Comparison of ENCODE assay signal across 8 cellular contexts in the genomic region with DNA sequence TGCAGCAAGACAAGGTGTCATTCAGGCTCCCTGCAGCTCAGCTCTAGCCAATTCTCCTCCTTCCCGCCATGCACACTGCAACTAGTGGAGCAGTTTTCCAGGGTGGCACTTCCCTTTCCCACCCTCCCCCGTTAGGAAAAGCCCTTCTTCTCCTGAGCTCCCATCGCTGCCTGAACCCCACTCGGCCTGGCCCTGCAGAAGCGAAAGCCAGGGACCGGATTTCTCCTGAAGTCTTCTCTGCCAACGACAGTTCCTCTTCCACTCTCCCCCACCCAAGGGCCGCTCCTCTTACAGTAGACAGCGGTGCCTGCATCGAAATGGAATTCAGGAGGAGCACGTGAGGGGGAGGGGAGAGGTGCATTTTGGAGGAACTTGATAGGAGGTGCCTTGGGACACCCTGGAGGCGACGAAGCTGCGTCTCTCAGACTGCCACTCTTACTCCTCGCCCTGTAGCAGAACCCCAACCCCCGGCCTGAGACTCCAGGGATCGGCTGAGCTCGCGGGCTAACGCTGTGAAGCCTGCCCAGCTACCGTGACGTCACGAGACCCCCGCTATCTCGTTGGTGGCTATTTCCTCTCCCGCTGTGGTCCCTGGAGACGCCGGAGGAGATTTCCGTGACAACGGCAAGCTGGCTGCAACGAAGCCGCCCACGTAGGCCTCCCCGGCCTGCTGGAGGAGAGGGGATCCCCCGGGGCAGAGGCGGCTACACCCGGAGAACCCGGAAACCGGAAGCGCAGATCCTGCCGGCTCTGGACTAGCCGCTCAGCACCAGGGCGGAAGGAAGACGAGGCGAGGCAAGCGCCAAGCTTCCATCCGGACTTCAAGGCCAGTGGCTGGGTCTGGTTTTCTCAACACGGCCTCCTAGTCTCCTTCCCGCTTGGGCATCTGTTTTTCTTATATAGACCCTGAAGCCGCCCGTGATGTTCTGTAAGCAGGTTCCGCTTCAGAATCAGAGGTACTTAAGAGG.
DNase-seq lines count a peak whose midpoint lies in the region; ATAC-seq, FAIRE-seq and TF ChIP-seq lines count a peak whose summit lies in the region.

No MANE protein-coding gene starts in this region.

- WGBS in mammary epithelial cell (ENCODE audit: low coverage, missing lambda C conversion rate) = 9% methylated on average over 27 of the region's 52 CpGs
- 2% methylated on average over 50 to 52 of the region's 52 CpGs for WGBS in small intestine, 3 donors

- CTCF ChIA-PET in mammary epithelial cell (lab: Charles Lee; ENCODE audit: low non-redundant PET) = interaction anchor here (0.9 kb wide), 1 partner anchor 152 kb away, joined by 3 read pairs; no protein-coding TSS in a partner anchor

- peak overlapping the region; percentile 46 for H3K27ac ChIP-seq in WERI-Rb-1
- H3K27ac ChIP-seq in mammary epithelial cell (ENCODE audit: insufficient read depth, low read depth, low read length) = peak overlapping the region; percentile 92
- peak overlapping the region; percentile 80 to 93 for H3K27ac ChIP-seq in small intestine (ENCODE audit: low read depth in 1 of 2, low read length in 1 of 2)

- H3K36me3 ChIP-seq in WERI-Rb-1 (peaks cover 4% of the 10 kb centered on the region), mammary epithelial cell (ENCODE audit: insufficient read depth, low read length) (no peaks in the 10 kb centered on the region), small intestine (ENCODE audit: control insufficient read depth in 2 of 2, insufficient read depth in 2 of 2, low read length in 2 of 2) (no peaks in the 10 kb centered on the region)

- H3K4me2 ChIP-seq in mammary epithelial cell (ENCODE audit: insufficient read depth, low read depth, low read length) = peak overlapping the region; percentile 83

- dilution Hi-C loops in mammary epithelial cell (cut with HindIII; ENCODE audit: low sequenced_read_pairs) = no loop called here

- H3K9ac ChIP-seq in mammary epithelial cell (ENCODE audit: insufficient read depth, low read length) = peak overlapping the region; percentile 86

- DNase-seq in ACHN = peak; percentile 99
- DNase-seq in NCI-H2196 (lab: John Stamatoyannopoulos, UW; ENCODE audit: unreplicated experiment) = peak; percentile 93
- peak; percentile 96 for DNase-seq in WERI-Rb-1
- DNase-seq in mammary epithelial cell = peak; percentile 94
- peak; percentile 91 for DNase-seq in iPS-NIHi11 (ENCODE audit: low spot score)
- peak; percentile 92 for DNase-seq in small intestine

- peak; percentile 92 for ATAC-seq in GM18873 (IDR thresholded peaks at IDR 0.05; ENCODE audit: low FRiP score, unreplicated experiment)
- ATAC-seq in HG03135 (IDR thresholded peaks at IDR 0.05; ENCODE audit: unreplicated experiment) = peak; percentile 94

- peak overlapping the region; percentile 77 for H3K4me3 ChIP-seq in WERI-Rb-1 (ENCODE audit: low read depth, low read length)
- peak overlapping the region; percentile 51 to 65 (median 56) for H3K4me3 ChIP-seq in mammary epithelial cell (replicated peaks in 1 of 3; ENCODE audit: insufficient read depth in 1 of 3, low read depth in 2 of 3, low read length in 3 of 3)
- peak overlapping the region; percentile 48 to 74 for H3K4me3 ChIP-seq in small intestine (ENCODE audit: low read depth in 1 of 2, low read length in 2 of 2)

- peak overlapping the region; percentile 93 for H2AFZ ChIP-seq in mammary epithelial cell (ENCODE audit: low read depth, low read length)

- intact Hi-C loops in mammary epithelial cell (cut with micrococcal nuclease) = loop anchor here (1.0 kb wide), 1 partner anchor 110 kb away; a partner anchor contains a TSS

- TSS peak; percentile 69 for BruUV-seq in mammary epithelial cell (replicated peaks; lab: Mats Ljungman, UMichigan)

- TF ChIP-seq CTCF in WERI-Rb-1 (IDR thresholded peaks at IDR 0.05; ENCODE audit: low read depth, low read length) = no peak
- no peak for TF ChIP-seq CTCF in mammary epithelial cell (conservative IDR thresholded peaks at IDR 0.05 in 1 of 2, IDR thresholded peaks at IDR 0.05 in 1 of 2; ENCODE audit: extremely low read depth in 1 of 2, insufficient read depth in 1 of 2, low read depth in 1 of 2, low read length in 2 of 2)

- H3K27me3 ChIP-seq in WERI-Rb-1 (ENCODE audit: insufficient read depth, low read depth, severe bottlenecking) = no peaks in the 10 kb centered on the region
- no peaks in the 10 kb centered on the region for H3K27me3 ChIP-seq in mammary epithelial cell (ENCODE audit: insufficient read depth, low read length)
- no peaks in the 10 kb centered on the region for H3K27me3 ChIP-seq in small intestine (ENCODE audit: control insufficient read depth in 2 of 2, insufficient read depth in 2 of 2, low read length in 2 of 2)

- in situ Hi-C loops in ACHN (cut with HindIII; ENCODE audit: low pct_ligation_motif_present, low pct_unique_long_range_greater_than_20kb, low sequenced_read_pairs) = no loop called here
- in situ Hi-C loops in mammary epithelial cell (cut with MboI; ENCODE audit: low sequenced_read_pairs in 2 of 2) = no loop called here

- FAIRE-seq in small intestine (lab: Jason Lieb, UNC) = no peak

- H3K9me3 ChIP-seq in WERI-Rb-1 (ENCODE audit: severe bottlenecking) (no peaks in the 10 kb centered on the region), mammary epithelial cell (replicated peaks; ENCODE audit: insufficient read depth, low read length) (no peaks in the 10 kb centered on the region), small intestine (ENCODE audit: control insufficient read depth, low read depth) (no peaks in the 10 kb centered on the region)

- peaks cover 19% of the 10 kb centered on the region for H3K4me1 ChIP-seq in mammary epithelial cell (ENCODE audit: insufficient read depth, low read length)
- H3K4me1 ChIP-seq in small intestine (ENCODE audit: control insufficient read depth in 2 of 2, insufficient read depth in 1 of 2, low read depth in 1 of 2, low read length in 1 of 2) = peaks cover 4 to 7% of the 10 kb centered on the region in 2 donors

- no peaks in the 10 kb centered on the region for H4K20me1 ChIP-seq in mammary epithelial cell (ENCODE audit: insufficient read depth, low read length)

- peaks cover 29% of the 10 kb centered on the region for H3K79me2 ChIP-seq in mammary epithelial cell (ENCODE audit: insufficient read depth, low read length)

Comparison
In these comparisons a context has a peak if more than half of its experiments do, and no peak if none do; other contexts are left out.
1. Peak in every context shown above with its lines: DNase-seq, ATAC-seq, H3K4me3 ChIP-seq and H3K27ac ChIP-seq.